ENCODE assay signal across 8 cellular contexts in genomic region chr1:39398278-39399010, GRCh38.
DNase-seq lines count a peak whose midpoint lies in the region; ATAC-seq, FAIRE-seq and TF ChIP-seq lines count a peak whose summit lies in the region.

No MANE protein-coding gene starts in this region.

- H3K4me3 Mint-ChIP-seq in activated CD8-positive, alpha-beta memory T cell treated with anti-CD3 and anti-CD28 coated beads, Interleukin-2, amount 10 ng/mL, durations not matched to agents 7 days and 5 days, result no peak overlapping the region

- ATAC-seq in activated CD8-positive, alpha-beta memory T cell treated with anti-CD3 and anti-CD28 coated beads, Interleukin-2, amount 10 ng/mL, durations not matched to agents 7 days and 5 days, result peak; percentile 75
- no peak for ATAC-seq in HG02973 (IDR thresholded peaks at IDR 0.05; ENCODE audit: unreplicated experiment)

- FAIRE-seq in small intestine (lab: Jason Lieb, UNC), result no peak

- DNase-seq in activated CD8-positive, alpha-beta memory T cell treated with anti-CD3 and anti-CD28 coated beads, Interleukin-2, amount 10 ng/mL, durations not matched to agents 7 days and 5 days, result peak; percentile 56
- DNase-seq in activated CD8-positive, alpha-beta memory T cell treated with anti-CD3 and anti-CD28 coated beads for 24 hours, result no peak
- DNase-seq in Peyer's patch, result peak in 2 of 3 donors; percentile 58 to 79
- DNase-seq in astrocyte of the hippocampus (ENCODE audit: low read depth, low spot score), result peak; percentile 97
- DNase-seq in iris pigment epithelial cell (ENCODE audit: low read depth), result peak; percentile 99
- peak; percentile 92 for DNase-seq in small intestine
- no peak for DNase-seq in NCI-H1694 (lab: John Stamatoyannopoulos, UW)

- H3K27me3 ChIP-seq in Peyer's patch (no peaks in the 10 kb centered on the region), small intestine (ENCODE audit: control insufficient read depth in 2 of 2, insufficient read depth in 2 of 2, low read length in 2 of 2) (no peaks in the 10 kb centered on the region)

- H3K4me3 ChIP-seq in Peyer's patch (no peak overlapping the region), small intestine (ENCODE audit: low read depth in 1 of 2, low read length in 2 of 2) (no peak overlapping the region)

- no peak for TF ChIP-seq POLR2A in Peyer's patch (IDR thresholded peaks at IDR 0.05)

- CTCF ChIA-PET in activated CD8-positive, alpha-beta memory T cell treated with anti-CD3 and anti-CD28 coated beads, Interleukin-2, amount 10 ng/mL, durations not matched to agents 7 days and 5 days (lab: Charles Lee), result interaction anchor here (1.0 to 4.8 kb wide), 5 partner anchors 9 to 206 kb away, joined by 3 to 27 read pairs (median 5); no protein-coding TSS in a partner anchor

- H3K4me1 Mint-ChIP-seq in activated CD8-positive, alpha-beta memory T cell treated with anti-CD3 and anti-CD28 coated beads, Interleukin-2, amount 10 ng/mL, durations not matched to agents 7 days and 5 days, result peaks cover 63% of the 10 kb centered on the region

- WGBS in small intestine, 3 donors, result 34 to 38% (median 37%) methylated on average over 6 of the region's 6 CpGs

- peak overlapping the region; percentile 47 for H3K27ac Mint-ChIP-seq in activated CD8-positive, alpha-beta memory T cell treated with anti-CD3 and anti-CD28 coated beads, Interleukin-2, amount 10 ng/mL, durations not matched to agents 7 days and 5 days

- no peaks in the 10 kb centered on the region for H3K9me3 Mint-ChIP-seq in activated CD8-positive, alpha-beta memory T cell treated with anti-CD3 and anti-CD28 coated beads, Interleukin-2, amount 10 ng/mL, durations not matched to agents 7 days and 5 days (ENCODE audit: low read depth)

- peaks cover 34% of the 10 kb centered on the region for H3K36me3 Mint-ChIP-seq in activated CD8-positive, alpha-beta memory T cell treated with anti-CD3 and anti-CD28 coated beads, Interleukin-2, amount 10 ng/mL, durations not matched to agents 7 days and 5 days

- peak in 3 of 6 experiments; percentile 6 to 27 (median 18) for TF ChIP-seq CTCF in Peyer's patch (IDR thresholded peaks at IDR 0.05)

- no peaks in the 10 kb centered on the region for H3K27me3 Mint-ChIP-seq in activated CD8-positive, alpha-beta memory T cell treated with anti-CD3 and anti-CD28 coated beads, Interleukin-2, amount 10 ng/mL, durations not matched to agents 7 days and 5 days

- no peaks in the 10 kb centered on the region for H3K36me3 ChIP-seq in Peyer's patch
- H3K36me3 ChIP-seq in small intestine (ENCODE audit: control insufficient read depth in 2 of 2, insufficient read depth in 2 of 2, low read length in 2 of 2), result no peaks in the 10 kb centered on the region

- H3K9me3 ChIP-seq in Peyer's patch, result no peaks in the 10 kb centered on the region
- H3K9me3 ChIP-seq in small intestine (ENCODE audit: control insufficient read depth, low read depth), result no peaks in the 10 kb centered on the region

- H3K4me1 ChIP-seq in Peyer's patch (peaks cover 4 to 41% (median 11%) of the 10 kb centered on the region in 4 donors), small intestine (ENCODE audit: control insufficient read depth in 2 of 2, insufficient read depth in 1 of 2, low read depth in 1 of 2, low read length in 1 of 2) (peaks cover 6 to 31% of the 10 kb centered on the region in 2 donors)

- H3K27ac ChIP-seq in Peyer's patch (peak overlapping the region; percentile 25 to 74 (median 62)), small intestine (ENCODE audit: low read depth in 1 of 2, low read length in 1 of 2) (peak overlapping the region; percentile 74 to 94)

Comparison
In these comparisons a context has a peak if more than half of its experiments do, and no peak if none do; other contexts are left out.
1. DNase-seq: peak in activated CD8-positive, alpha-beta memory T cell treated with anti-CD3 and anti-CD28 coated beads, Interleukin-2, amount 10 ng/mL, durations not matched to agents 7 days and 5 days (single experiment), Peyer's patch (2 of 3), astrocyte of the hippocampus (single experiment), iris pigment epithelial cell (single experiment) and small intestine (single experiment); none in activated CD8-positive, alpha-beta memory T cell treated with anti-CD3 and anti-CD28 coated beads for 24 hours (single experiment) and NCI-H1694 (single experiment).